In genomic region chr1:42380617-42381423, GRCh38 we compare ENCODE assay signal across 8 cellular contexts. TPM values are rescaled to one million over a fixed set of nuclear protein-coding genes. Genes with fewer than 3 reads are reported as not detected.
A peak's percentile ranks its signal among the peaks of the same experiment; 100 is the strongest.
DNase-seq lines count a peak whose midpoint lies in the region; ATAC-seq and TF ChIP-seq lines count a peak whose summit lies in the region.

Gene RIMKLA (plus strand): TSS chr1:42380792. CDS start chr1:42380935, 143 bp downstream.

- POLR2A ChIA-PET in activated naive CD8-positive, alpha-beta T cell treated with anti-CD3 and anti-CD28 coated beads, Interleukin-2, amount 10 ng/mL, durations not matched to agents 7 days and 5 days (lab: Charles Lee) = no interaction called here

- peaks cover 7% of the 10 kb centered on the region for H3K4me1 Mint-ChIP-seq in activated naive CD8-positive, alpha-beta T cell treated with anti-CD3 and anti-CD28 coated beads, Interleukin-2, amount 10 ng/mL, durations not matched to agents 7 days and 5 days
- H3K4me1 Mint-ChIP-seq in progenitor cell of endocrine pancreas (ENCODE audit: low read depth) = no peaks in the 10 kb centered on the region

- no peaks in the 10 kb centered on the region for H3K27me3 ChIP-seq in right atrium auricular region

- DNase-seq in Caki2 (ENCODE audit: low read depth) = peak; percentile 59
- peak; percentile 39 for DNase-seq in RPMI7951 (ENCODE audit: low read depth)
- DNase-seq in activated naive CD8-positive, alpha-beta T cell treated with anti-CD3 and anti-CD28 coated beads, Interleukin-2, amount 10 ng/mL, durations not matched to agents 7 days and 5 days = peak; percentile 67
- DNase-seq in right atrium auricular region (ENCODE audit: low spot score) = no peak
- DNase-seq in progenitor cell of endocrine pancreas (ENCODE audit: low spot score, unreplicated experiment) = peak; percentile 52
- no peak for DNase-seq in amniotic stem cell (lab: John Stamatoyannopoulos, UW)

- no peaks in the 10 kb centered on the region for H3K36me3 Mint-ChIP-seq in activated naive CD8-positive, alpha-beta T cell treated with anti-CD3 and anti-CD28 coated beads, Interleukin-2, amount 10 ng/mL, durations not matched to agents 7 days and 5 days
- H3K36me3 Mint-ChIP-seq in progenitor cell of endocrine pancreas (ENCODE audit: insufficient read depth) = no peaks in the 10 kb centered on the region

- H3K9me3 ChIP-seq in right atrium auricular region = no peaks in the 10 kb centered on the region

- peaks cover 0 to 12% of the 10 kb centered on the region in 2 donors for H3K4me1 ChIP-seq in right atrium auricular region

- H3K27me3 Mint-ChIP-seq in activated naive CD8-positive, alpha-beta T cell treated with anti-CD3 and anti-CD28 coated beads, Interleukin-2, amount 10 ng/mL, durations not matched to agents 7 days and 5 days = peaks cover 35% of the 10 kb centered on the region
- H3K27me3 Mint-ChIP-seq in progenitor cell of endocrine pancreas = peaks cover 54% of the 10 kb centered on the region

- no peak for TF ChIP-seq CTCF in right atrium auricular region (IDR thresholded peaks at IDR 0.05)
- TF ChIP-seq CTCF in progenitor cell of endocrine pancreas (IDR thresholded peaks at IDR 0.05; ENCODE audit: unreplicated experiment) = no peak

- ATAC-seq in GM19438 (IDR thresholded peaks at IDR 0.05; ENCODE audit: low read depth, unreplicated experiment) (peak; percentile 83), HG03558 (IDR thresholded peaks at IDR 0.05; ENCODE audit: extremely low read depth, unreplicated experiment) (peak; percentile 62)
- ATAC-seq in activated naive CD8-positive, alpha-beta T cell treated with anti-CD3 and anti-CD28 coated beads, Interleukin-2, amount 10 ng/mL, durations not matched to agents 7 days and 5 days (ENCODE audit: low read depth) = peak; percentile 84

- no peaks in the 10 kb centered on the region for H3K36me3 ChIP-seq in right atrium auricular region

- H3K27ac ChIP-seq in right atrium auricular region = peak within 1 kb of the TSS; percentile 21 to 55

- peak within 1 kb of the TSS; percentile 57 to 73 for H3K4me3 ChIP-seq in right atrium auricular region

- peak within 1 kb of the TSS; percentile 75 for H3K4me3 Mint-ChIP-seq in activated naive CD8-positive, alpha-beta T cell treated with anti-CD3 and anti-CD28 coated beads, Interleukin-2, amount 10 ng/mL, durations not matched to agents 7 days and 5 days
- peak within 1 kb of the TSS; percentile 75 for H3K4me3 Mint-ChIP-seq in progenitor cell of endocrine pancreas (ENCODE audit: low read depth)

- in situ Hi-C loops in Caki2 (cut with HindIII; ENCODE audit: low pct_unique_long_range_greater_than_20kb, low sequenced_read_pairs) = no loop called here

- no peaks in the 10 kb centered on the region for H3K9me3 Mint-ChIP-seq in activated naive CD8-positive, alpha-beta T cell treated with anti-CD3 and anti-CD28 coated beads, Interleukin-2, amount 10 ng/mL, durations not matched to agents 7 days and 5 days
- no peaks in the 10 kb centered on the region for H3K9me3 Mint-ChIP-seq in progenitor cell of endocrine pancreas (ENCODE audit: low read depth)

- H3K27ac Mint-ChIP-seq in activated naive CD8-positive, alpha-beta T cell treated with anti-CD3 and anti-CD28 coated beads, Interleukin-2, amount 10 ng/mL, durations not matched to agents 7 days and 5 days = no peak within 1 kb of the TSS
- no peak within 1 kb of the TSS for H3K27ac Mint-ChIP-seq in progenitor cell of endocrine pancreas

RNA-seq across cellular contexts. Expression of gene RIMKLA, which starts in this region (rescaled TPM):
- 7.8 and 11.5 TPM in 2 replicates for total RNA-seq in Caki2 (2014; rRNA removed; shearing (Covaris generic); ENCODE audit: low replicate concordance)
- total RNA-seq in RPMI7951 (2014; rRNA removed; shearing (Covaris generic)) = 0.12 and 0.88 TPM in 2 replicates
- 1 to 10 TPM; 3.6 to 3.7 TPM for total RNA-seq in activated naive CD8-positive, alpha-beta T cell treated with anti-CD3 and anti-CD28 coated beads, Interleukin-2, amount 10 ng/mL, durations not matched to agents 7 days and 5 days
- total RNA-seq in right atrium auricular region = 1 to 10 TPM; 3.8 to 4.7 TPM
- total RNA-seq in progenitor cell of endocrine pancreas = 3.5 and 3.9 TPM in 2 replicates

Comparison
In these comparisons a context has a peak if more than half of its experiments do, and no peak if none do; other contexts are left out.
1. Peak in DNase-seq in RPMI7951; RNA of the gene not detected or under 1 TPM.
2. DNase-seq: peak in Caki2 (single experiment), activated naive CD8-positive, alpha-beta T cell treated with anti-CD3 and anti-CD28 coated beads, Interleukin-2, amount 10 ng/mL, durations not matched to agents 7 days and 5 days (single experiment) and progenitor cell of endocrine pancreas (single experiment); none in right atrium auricular region (single experiment) and amniotic stem cell (single experiment).
3. Peak in every context shown above with its lines, with median percentiles within 50 percentile points of each other: ATAC-seq.